ENCODE assay signal across 8 cellular contexts in genomic region chr11:67439321-67440228, GRCh38. TPM values are rescaled to one million over a fixed set of nuclear protein-coding genes. Genes with fewer than 3 reads are reported as not detected.
DNase-seq lines count a peak whose midpoint lies in the region; ATAC-seq and TF ChIP-seq lines count a peak whose summit lies in the region.

No MANE protein-coding gene starts in this region.

- no peak overlapping the region for H2AK5ac ChIP-seq in neuronal stem cell (ENCODE audit: low read depth, low read length)

- no peak overlapping the region for H3K18ac ChIP-seq in neuronal stem cell (ENCODE audit: low read length)

- H2BK5ac ChIP-seq in neuronal stem cell (ENCODE audit: low read length), result no peak overlapping the region

- H3F3A ChIP-seq in PC-9 (ENCODE audit: insufficient read depth, low read depth), result peaks cover 37% of the 10 kb centered on the region

- BruUV-seq in PC-9 (replicated peaks; lab: Mats Ljungman, UMichigan), result no TSS peak

- H3K27ac ChIP-seq in PC-9 (no peak overlapping the region), colonic mucosa (peak overlapping the region; percentile 18), neuronal stem cell (replicated peaks; ENCODE audit: low read length) (no peak overlapping the region)

- H2AFZ ChIP-seq in PC-9, result no peak overlapping the region
- no peak overlapping the region for H2AFZ ChIP-seq in neuronal stem cell (ENCODE audit: low read length)

- H4K91ac ChIP-seq in neuronal stem cell (ENCODE audit: low read depth, low read length, poor library complexity), result peak overlapping the region; percentile 72

- no CpG with 5 or more reads among the region's 31 CpGs for WGBS in neuronal stem cell (ENCODE audit: extremely low coverage in 2 of 2, insufficient read length in 2 of 2, insufficient replicate concordance in 1 of 2), 2 donors

- no peaks in the 10 kb centered on the region; the same call in none of the 2 replicates for H3K36me3 ChIP-seq in PC-9 (ENCODE audit: low read depth)
- H3K36me3 ChIP-seq in colonic mucosa, result no peaks in the 10 kb centered on the region
- H3K36me3 ChIP-seq in neuronal stem cell (replicated peaks in 1 of 2; ENCODE audit: control insufficient read depth in 2 of 2, insufficient read depth in 2 of 2, low read length in 2 of 2), result peaks cover 26 to 61% of the 10 kb centered on the region in 2 donors

- H3K4ac ChIP-seq in neuronal stem cell (ENCODE audit: low read length), result no peak overlapping the region

- CTCF ChIA-PET in PC-9 (lab: Charles Lee), result no interaction called here

- H3K9me3 ChIP-seq in PC-9 (ENCODE audit: insufficient read depth, low read depth) (no peaks in the 10 kb centered on the region), colonic mucosa (no peaks in the 10 kb centered on the region), neuronal stem cell (replicated peaks in 1 of 2; ENCODE audit: control insufficient read depth in 2 of 2, insufficient read depth in 1 of 2, low read depth in 1 of 2, low read length in 2 of 2) (no peaks in the 10 kb centered on the region)

- H4K20me1 ChIP-seq in PC-9 (ENCODE audit: insufficient read depth), result 0 out of 2 replicates have a peak, but pooled peaks cover 6% of the 10 kb centered on the region

- no peaks in the 10 kb centered on the region for H3K27me3 ChIP-seq in PC-9 (ENCODE audit: insufficient read depth, low read depth)
- no peaks in the 10 kb centered on the region for H3K27me3 ChIP-seq in colonic mucosa
- peaks cover 0 to 3% (median 0%) of the 10 kb centered on the region in 3 experiments for H3K27me3 ChIP-seq in neuronal stem cell (ENCODE audit: control insufficient read depth in 3 of 3, insufficient read depth in 3 of 3, low read depth in 1 of 3, low read length in 3 of 3)

- ATAC-seq in HG02870 (IDR thresholded peaks at IDR 0.05; ENCODE audit: unreplicated experiment) (no peak), GM21825 (IDR thresholded peaks at IDR 0.05; ENCODE audit: unreplicated experiment) (no peak)

- H3K14ac ChIP-seq in neuronal stem cell (ENCODE audit: low read length), result peak overlapping the region; percentile 31

- H3K79me1 ChIP-seq in neuronal stem cell (ENCODE audit: low read depth, low read length), result peaks cover 7% of the 10 kb centered on the region

- H3K9ac ChIP-seq in colonic mucosa (ENCODE audit: low read depth in 2 of 2, low read length in 2 of 2) (peak overlapping the region; percentile 3 to 60), neuronal stem cell (ENCODE audit: low read depth, low read length, poor library complexity) (peak overlapping the region; percentile 9)

- intact Hi-C loops in PC-9 (cut with micrococcal nuclease; ENCODE audit: unreplicated experiment), result loop anchor here (5.0 kb wide), 1 partner anchor 68 kb away; the partner anchor contains the start of genes CDK2AP2 and PITPNM1
- intact Hi-C loops in colonic mucosa (cut with DNase I), result no loop called here

- peak; percentile 50 to 63 for DNase-seq in stimulated activated CD4-positive, alpha-beta T cell treated with anti-CD3 and anti-CD28 coated beads, Interleukin-2, amount 100 ng/mL, for 24 hours
- no peak for DNase-seq in stimulated activated CD4-positive, alpha-beta T cell treated with anti-CD3 and anti-CD28 coated beads, Interleukin-12 subunit alpha, Interleukin-12 subunit beta, amount 100 ng/mL, for 4 hours
- DNase-seq in PC-9 (peak in 1 of 2 experiments; percentile 52), colonic mucosa (peak; percentile 61), neuronal stem cell (ENCODE audit: low spot score) (no peak), NCI-H510A treated with DMSO at 0.1 percent for 48 hours (lab: John Stamatoyannopoulos, UW) (no peak)

- TF ChIP-seq CTCF in PC-9 (conservative IDR thresholded peaks at IDR 0.05) (peak; percentile 41; the same call in 1 of the 2 replicates), colonic mucosa (IDR thresholded peaks at IDR 0.05) (no peak)

- H3K23ac ChIP-seq in neuronal stem cell (ENCODE audit: low read depth, low read length, poor library complexity), result peak overlapping the region; percentile 55

- H3K4me1 ChIP-seq in PC-9 (replicated peaks; ENCODE audit: insufficient read depth) (peaks cover 12% of the 10 kb centered on the region), colonic mucosa (peaks cover 11% of the 10 kb centered on the region), neuronal stem cell (ENCODE audit: control insufficient read depth in 2 of 2, insufficient read depth in 1 of 2, low read depth in 1 of 2, low read length in 2 of 2) (peaks cover 2 to 3% of the 10 kb centered on the region in 2 donors)

- no peak overlapping the region for H3K4me2 ChIP-seq in PC-9
- H3K4me2 ChIP-seq in neuronal stem cell (ENCODE audit: insufficient read depth, low read length, poor library complexity, severe bottlenecking), result no peak overlapping the region

- no peak overlapping the region for H2BK120ac ChIP-seq in neuronal stem cell (ENCODE audit: low read depth, low read length)

- POLR2A ChIA-PET in PC-9 (lab: Charles Lee; ENCODE audit: unreplicated experiment), result interaction anchor here (0.6 to 0.7 kb wide), 2 partner anchors 33 to 41 kb away, joined by 3 read pairs; no protein-coding TSS in a partner anchor

- no peak overlapping the region for H2BK12ac ChIP-seq in neuronal stem cell (ENCODE audit: low read length)

- H3K9me2 ChIP-seq in PC-9 (ENCODE audit: insufficient read depth), result no peaks in the 10 kb centered on the region

- peaks cover 16% of the 10 kb centered on the region for H3K79me2 ChIP-seq in PC-9 (ENCODE audit: low read depth)

- no peak overlapping the region for H2BK15ac ChIP-seq in neuronal stem cell (ENCODE audit: low read length)

- H4K8ac ChIP-seq in neuronal stem cell (ENCODE audit: low read depth, low read length), result no peak overlapping the region

- H3K4me3 ChIP-seq in PC-9, result no peak overlapping the region
- H3K4me3 ChIP-seq in colonic mucosa, result no peak overlapping the region
- peak overlapping the region in 1 of 2 donors; percentile 56 for H3K4me3 ChIP-seq in neuronal stem cell (ENCODE audit: low read length in 2 of 2)

RNA-seq across cellular contexts. Expression of gene PTPRCAP, which starts 2.1 kb away (rescaled TPM):
- 1.2 and 1.3 TPM in 2 replicates for total RNA-seq in PC-9 (2021)
- 1 to 10 TPM; 5.5 to 9.6 TPM for total RNA-seq in colonic mucosa
- 0.49 TPM for polyA plus RNA-seq in neuronal stem cell (2013, experiment 1 of 2)
- 0.71 TPM for polyA plus RNA-seq in neuronal stem cell (2013, experiment 2 of 2)

RNA-seq across cellular contexts. Expression of gene CORO1B, which starts 3.7 kb away (rescaled TPM):
- total RNA-seq in PC-9 (2021) (129 and 161 TPM in 2 replicates), colonic mucosa (100 to 1,000 TPM; 213 to 243 TPM)
- polyA plus RNA-seq in neuronal stem cell (2013, experiment 1 of 2), result 42.6 TPM
- polyA plus RNA-seq in neuronal stem cell (2013, experiment 2 of 2), result 44.9 TPM

RNA-seq across cellular contexts. Expression of gene RPS6KB2, which starts 11.3 kb away (rescaled TPM):
- total RNA-seq in PC-9 (2021), result 52.0 and 54.0 TPM in 2 replicates
- 10 to 100 TPM; 38.3 to 70.4 TPM for total RNA-seq in colonic mucosa
- 26.4 TPM for polyA plus RNA-seq in neuronal stem cell (2013, experiment 1 of 2)
- polyA plus RNA-seq in neuronal stem cell (2013, experiment 2 of 2), result 24.3 TPM

RNA-seq across cellular contexts. Expression of gene GPR152, which starts 13.0 kb away (rescaled TPM):
- total RNA-seq in PC-9 (2021) (not detected in 2 replicates), colonic mucosa (not detected)
- not detected for polyA plus RNA-seq in neuronal stem cell (2013, experiment 1 of 2)
- not detected for polyA plus RNA-seq in neuronal stem cell (2013, experiment 2 of 2)

RNA-seq across cellular contexts. Expression of gene CABP4, which starts 15.6 kb away (rescaled TPM):
- total RNA-seq in PC-9 (2021) (2.0 and 2.5 TPM in 2 replicates), colonic mucosa (under 1 TPM; 0.20 to 0.53 TPM)
- polyA plus RNA-seq in neuronal stem cell (2013, experiment 1 of 2), result 0.01 TPM
- polyA plus RNA-seq in neuronal stem cell (2013, experiment 2 of 2), result 0.04 TPM

Comparison
In these comparisons a context has a peak if more than half of its experiments do, and no peak if none do; other contexts are left out.
1. DNase-seq: peak in stimulated activated CD4-positive, alpha-beta T cell treated with anti-CD3 and anti-CD28 coated beads, Interleukin-2, amount 100 ng/mL, for 24 hours (2 of 2) and colonic mucosa (single experiment); none in stimulated activated CD4-positive, alpha-beta T cell treated with anti-CD3 and anti-CD28 coated beads, Interleukin-12 subunit alpha, Interleukin-12 subunit beta, amount 100 ng/mL, for 4 hours (single experiment), neuronal stem cell (single experiment) and NCI-H510A treated with DMSO at 0.1 percent for 48 hours (single experiment).